Comparison of ENCODE assay signal across 1 cellular context in genomic region chr14:54515670-54516069, GRCh38.
TF ChIP-seq lines count a peak whose summit lies in the region.

No MANE protein-coding gene starts in this region.

TF ChIP-seq in GM12878, 131 proteins besides CTCF, POLR2A, EP300 and RAD21:
- TF ChIP-seq CBX3 (IDR thresholded peaks at IDR 0.05; ENCODE audit: borderline replicate concordance, low read depth) (0 out of 2 replicates have a peak, but pooled peaks have one; percentile 90), SMARCA5 (IDR thresholded peaks at IDR 0.05) (no peak), SREBF1 (IDR thresholded peaks at IDR 0.05; ENCODE audit: low read length) (no peak)
